ENCODE assay signal across 8 cellular contexts in the genomic region with DNA sequence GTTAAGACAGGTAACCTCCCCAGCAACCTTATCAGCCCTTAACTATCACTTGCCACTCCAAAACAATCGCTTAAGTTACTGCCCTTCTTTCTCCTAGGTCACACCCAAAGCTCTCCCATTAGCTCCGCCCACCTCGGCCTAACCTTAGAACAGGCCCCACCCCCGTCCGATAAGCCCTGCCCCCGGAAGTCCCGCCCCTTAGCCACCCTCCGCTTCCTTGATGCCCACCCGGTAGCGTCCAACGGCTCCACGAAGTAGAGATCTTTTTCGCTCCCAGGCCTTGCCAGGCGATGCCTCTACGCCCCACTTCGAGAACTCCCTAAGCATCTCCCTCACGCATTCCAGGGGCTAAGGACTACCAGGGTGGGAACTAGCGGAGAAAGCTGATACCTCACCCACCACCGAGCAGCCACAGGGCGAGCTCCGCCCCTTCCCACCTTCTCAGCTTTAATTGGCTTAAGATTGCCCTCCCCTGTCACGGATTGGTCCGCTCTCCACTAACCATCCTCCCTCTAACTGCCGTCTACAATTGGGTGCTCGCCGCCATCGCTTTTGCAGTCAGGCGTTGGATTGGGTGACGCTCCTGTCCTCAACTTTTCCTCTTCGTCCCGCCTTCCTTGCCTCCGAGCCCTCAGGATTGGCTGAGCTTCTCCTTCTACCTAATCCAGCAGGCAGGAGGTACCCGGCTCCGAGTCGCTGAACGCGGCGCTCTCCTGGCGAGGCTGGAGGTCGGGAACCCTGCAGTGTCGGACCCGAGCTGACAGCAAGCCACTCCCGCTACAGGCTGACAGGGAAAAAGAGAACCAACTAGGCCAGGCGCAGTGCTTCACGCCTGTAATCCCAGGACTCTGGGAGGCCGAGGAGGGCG. TPM values are rescaled to one million over a fixed set of nuclear protein-coding genes. Genes with fewer than 3 reads are reported as not detected.
DNase-seq lines count a peak whose midpoint lies in the region; ATAC-seq and TF ChIP-seq lines count a peak whose summit lies in the region.

ZBTB3 (minus strand) TSS at position 425 of the 868 bp plus-strand sequence. CDS start 496 bp downstream, outside the sequence.

- H3K4me1 ChIP-seq in DND-41 (ENCODE audit: insufficient read depth, low read length) (peaks cover 28% of the 10 kb centered on the region), GM23248 (ENCODE audit: insufficient read depth) (no peaks in the 10 kb centered on the region)

- H4K20me1 ChIP-seq in DND-41 (ENCODE audit: insufficient read depth, low read length): peaks cover 7% of the 10 kb centered on the region; the same call in 1 of the 2 replicates
- no peaks in the 10 kb centered on the region for H4K20me1 ChIP-seq in GM23248 (ENCODE audit: insufficient read depth)

- peak within 1 kb of the TSS; percentile 92 for H3K27ac ChIP-seq in DND-41 (ENCODE audit: low read length)
- H3K27ac ChIP-seq in GM23248: peak within 1 kb of the TSS; percentile 84

- no peaks in the 10 kb centered on the region for H3K27me3 ChIP-seq in DND-41 (ENCODE audit: insufficient read depth, low read length, poor library complexity)
- no peaks in the 10 kb centered on the region for H3K27me3 ChIP-seq in GM23248 (replicated peaks; ENCODE audit: insufficient read depth)

- peak; percentile 98 for ATAC-seq in DND-41 (ENCODE audit: insufficient read depth, low read depth)
- ATAC-seq in naive thymus-derived CD8-positive, alpha-beta T cell: peak; percentile 95 to 96

- H3K36me3 ChIP-seq in DND-41 (ENCODE audit: insufficient read depth, low read length) (peaks cover 21% of the 10 kb centered on the region), GM23248 (ENCODE audit: low read depth) (no peaks in the 10 kb centered on the region)

- H3K4me1 Mint-ChIP-seq in naive thymus-derived CD8-positive, alpha-beta T cell: peaks cover 8 to 43% (median 28%) of the 10 kb centered on the region in 4 donors

- H3K9ac ChIP-seq in DND-41 (ENCODE audit: low read depth, low read length) (peak within 1 kb of the TSS; percentile 60), GM23248 (peak within 1 kb of the TSS; percentile 87)

- peak within 1 kb of the TSS; percentile 89 for H2AFZ ChIP-seq in DND-41 (ENCODE audit: low read depth, low read length)
- peak within 1 kb of the TSS; percentile 95 for H2AFZ ChIP-seq in GM23248

- H3K79me2 ChIP-seq in DND-41 (ENCODE audit: insufficient read depth, low read length): peaks cover 23% of the 10 kb centered on the region
- H3K79me2 ChIP-seq in GM23248 (ENCODE audit: insufficient read depth): peaks cover 40% of the 10 kb centered on the region

- in situ Hi-C loops in GM23248 (cut with MboI): no loop called here

- peak within 1 kb of the TSS; percentile 66 for H3K4me2 ChIP-seq in DND-41 (ENCODE audit: insufficient read depth, low read length)
- peak within 1 kb of the TSS; percentile 77 for H3K4me2 ChIP-seq in GM23248 (ENCODE audit: unreplicated experiment)

- TF ChIP-seq CTCF in DND-41 (IDR thresholded peaks at IDR 0.05; ENCODE audit: borderline replicate concordance, extremely low read depth, low read length, poor library complexity, severe bottlenecking) (no peak), fibroblast of mammary gland (conservative IDR thresholded peaks at IDR 0.05; ENCODE audit: control insufficient read depth, insufficient read depth, low read depth, low read length) (no peak)

- DNase-seq in DND-41: peak; percentile 99
- peak; percentile 99 for DNase-seq in GM23248
- peak; percentile 100 for DNase-seq in Kasumi-1 (lab: John Stamatoyannopoulos, UW)
- peak; percentile 100 for DNase-seq in RPMI7951 (ENCODE audit: low read depth)
- DNase-seq in activated T-helper 1 cell treated with anti-CD3 and anti-CD28 coated beads, Interleukin-2, amount 50 U/mL, for 16 hours (ENCODE audit: low read depth in 1 of 2, low spot score in 1 of 2): peak; percentile 91 to 95
- DNase-seq in fibroblast of mammary gland (ENCODE audit: low read depth): peak; percentile 99
- DNase-seq in naive thymus-derived CD8-positive, alpha-beta T cell: peak; percentile 93 to 100 (median 96)
- DNase-seq in stimulated activated naive CD4-positive, alpha-beta T cell (lab: John Stamatoyannopoulos, UW): peak; percentile 94 to 100 (median 98)

- no peaks in the 10 kb centered on the region for H3F3A ChIP-seq in GM23248 (ENCODE audit: insufficient read depth)

- H3K4me3 Mint-ChIP-seq in naive thymus-derived CD8-positive, alpha-beta T cell: peak within 1 kb of the TSS; percentile 91 to 100 (median 97)

- 1 to 2% methylated on average over 41 to 47 of the region's 47 CpGs for WGBS in GM23248 (ENCODE audit: low coverage in 1 of 2, low lambda C conversion rate in 2 of 2, missing lambda C conversion rate in 2 of 2), 2 experiments

- H3K27ac Mint-ChIP-seq in naive thymus-derived CD8-positive, alpha-beta T cell: peak within 1 kb of the TSS; percentile 88 to 100 (median 99)

- peak within 1 kb of the TSS; percentile 33 to 65; a peak in 3 of 4 replicates for H3K4me3 ChIP-seq in DND-41 (ENCODE audit: low read depth in 1 of 2, low read length in 2 of 2)
- H3K4me3 ChIP-seq in GM23248: peak within 1 kb of the TSS; percentile 88
- peak within 1 kb of the TSS; percentile 97 for H3K4me3 ChIP-seq in fibroblast of mammary gland (ENCODE audit: control insufficient read depth, low read depth, low read length)

- POLR2A ChIA-PET in naive thymus-derived CD8-positive, alpha-beta T cell (lab: Charles Lee): interaction anchor here (0.5 to 6.6 kb wide), 52 partner anchors 8 to 1487 kb away, joined by 3 to 165 read pairs (median 5); partner anchors contain the start of genes B3GAT3, BSCL2, C11orf98 and CSKMT

- H3K9me3 Mint-ChIP-seq in naive thymus-derived CD8-positive, alpha-beta T cell: no peaks in the 10 kb centered on the region

- no peaks in the 10 kb centered on the region for H3K27me3 Mint-ChIP-seq in naive thymus-derived CD8-positive, alpha-beta T cell

- H3K9me3 ChIP-seq in DND-41 (ENCODE audit: insufficient read depth, low read length, severe bottlenecking): no peaks in the 10 kb centered on the region
- no peaks in the 10 kb centered on the region for H3K9me3 ChIP-seq in GM23248 (ENCODE audit: low read depth)

- H3K36me3 Mint-ChIP-seq in naive thymus-derived CD8-positive, alpha-beta T cell: peaks cover 0 to 16% (median 0%) of the 10 kb centered on the region in 3 donors

- H3K9me2 ChIP-seq in GM23248 (ENCODE audit: insufficient read depth): no peaks in the 10 kb centered on the region

RNA-seq across cellular contexts. Expression of gene ZBTB3, which starts in this region (rescaled TPM):
- 6.6 and 8.0 TPM in 2 replicates for total RNA-seq in GM23248 (2014; rRNA removed; shearing (Covaris generic))
- 4.9 and 5.5 TPM in 2 replicates for polyA plus RNA-seq in GM23248 (2016; fragmentation: Nextera tagmentation; extraction: Ambion mirVana)
- total RNA-seq in RPMI7951 (2014; rRNA removed; shearing (Covaris generic)): 10.1 and 11.4 TPM in 2 replicates
- total RNA-seq in naive thymus-derived CD8-positive, alpha-beta T cell: 10 to 100 TPM; 27.3 to 27.6 TPM
- 1 to 10 TPM; 2.1 to 6.7 (median 3.6) TPM for polyA plus RNA-seq in naive thymus-derived CD8-positive, alpha-beta T cell

Comparison
In these comparisons a context has a peak if more than half of its experiments do, and no peak if none do; other contexts are left out.
1. Peak in every context shown above with its lines: DNase-seq, ATAC-seq, H3K4me3 ChIP-seq and H3K27ac ChIP-seq.